6 cellular contexts compared by ENCODE assay signal in the genomic region with DNA sequence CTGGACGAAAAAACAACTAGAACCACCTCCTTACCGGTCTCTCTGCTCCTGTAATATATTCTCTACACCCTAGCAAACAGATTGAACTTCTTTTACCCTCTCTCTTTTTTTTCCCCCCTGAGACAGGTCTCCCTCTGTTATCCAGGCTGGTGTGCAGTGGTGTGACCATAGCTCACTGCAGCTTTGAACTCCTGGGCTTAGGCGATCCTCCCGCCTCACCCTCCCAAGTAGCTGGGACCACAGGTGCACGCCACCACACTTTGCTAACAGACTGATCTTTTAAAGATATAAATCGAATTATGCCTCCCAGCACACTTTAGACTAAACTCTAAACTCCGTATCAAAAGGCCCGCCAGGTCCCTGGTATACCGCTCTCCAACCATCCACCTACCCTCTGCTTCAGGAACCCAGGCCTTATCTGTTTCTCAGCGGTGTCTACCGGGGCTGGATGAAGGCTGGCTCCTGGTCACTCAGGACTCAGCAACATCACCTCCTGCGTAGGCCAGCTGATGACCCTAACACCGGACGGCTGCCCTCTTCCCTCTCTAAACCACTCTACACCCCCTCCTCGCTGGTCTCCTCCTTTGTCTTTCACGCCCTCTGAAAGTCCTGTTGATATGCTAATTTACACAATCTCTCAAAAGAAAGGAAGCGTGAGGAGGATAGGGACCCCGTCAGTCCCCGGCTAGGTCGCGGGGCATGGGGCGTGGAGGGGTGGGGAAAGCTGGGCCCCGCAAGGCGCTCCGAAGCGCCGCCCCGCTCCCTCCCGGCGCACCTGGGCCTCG. TPM values are rescaled to one million over a fixed set of nuclear protein-coding genes. Genes with fewer than 3 reads are reported as not detected.
DNase-seq lines count a peak whose midpoint lies in the region; ATAC-seq and TF ChIP-seq lines count a peak whose summit lies in the region.

No MANE protein-coding gene starts in this region.

- H3K27me3 ChIP-seq in left lung = no peaks in the 10 kb centered on the region

- peaks cover 7 to 35% of the 10 kb centered on the region in 2 donors for H3K4me1 ChIP-seq in left lung

- DNase-seq in activated B cell treated with CpG ODN at 0.5 μM for 24 hours (no peak), left lung (no peak), NCI-H226 (no peak), kidney glomerular epithelial cell (lab: John Stamatoyannopoulos, UW) (no peak)
- no peak for DNase-seq in stimulated activated CD4-positive, alpha-beta T cell treated with anti-CD3 and anti-CD28 coated beads, Interleukin-15, amount 100 ng/mL, for 24 hours

- no peaks in the 10 kb centered on the region for H3K9me3 ChIP-seq in left lung

- peak overlapping the region; percentile 95 for H3K4me3 Mint-ChIP-seq in activated B cell treated with CpG ODN at 0.5 μM for 24 hours

- TF ChIP-seq CTCF in activated B cell treated with CpG ODN at 0.5 μM for 24 hours (IDR thresholded peaks at IDR 0.05) = no peak
- no peak for TF ChIP-seq CTCF in left lung (IDR thresholded peaks at IDR 0.05)

- H3K36me3 Mint-ChIP-seq in activated B cell treated with CpG ODN at 0.5 μM for 24 hours (ENCODE audit: low read depth) = peaks cover 50% of the 10 kb centered on the region

- intact Hi-C loops in activated B cell treated with CpG ODN at 0.5 μM for 24 hours (cut with micrococcal nuclease) (loop anchor here (1.0 to 5.0 kb wide), 4 partner anchors 14 to 154 kb away; a partner anchor contains a TSS), left lung (cut with DNase I) (no loop called here)

- peak overlapping the region; percentile 83 to 92 for H3K27ac ChIP-seq in left lung

- peak overlapping the region; percentile 98 for H3K27ac Mint-ChIP-seq in activated B cell treated with CpG ODN at 0.5 μM for 24 hours

- peak; percentile 5 for ATAC-seq in GM21723 (IDR thresholded peaks at IDR 0.05; ENCODE audit: unreplicated experiment)
- no peak for ATAC-seq in activated B cell treated with CpG ODN at 0.5 μM for 24 hours (ENCODE audit: low read depth)
- ATAC-seq in left lung = peak; percentile 22

- H3K36me3 ChIP-seq in left lung = peaks cover 0 to 46% of the 10 kb centered on the region in 2 donors

- peak overlapping the region; percentile 71 to 76 for H3K4me3 ChIP-seq in left lung

- H3K4me1 Mint-ChIP-seq in activated B cell treated with CpG ODN at 0.5 μM for 24 hours = peaks cover 33% of the 10 kb centered on the region

- no peaks in the 10 kb centered on the region for H3K9me3 Mint-ChIP-seq in activated B cell treated with CpG ODN at 0.5 μM for 24 hours

- POLR2A ChIA-PET in activated B cell treated with CpG ODN at 0.5 μM for 24 hours (lab: Charles Lee) = interaction anchor here (0.6 to 3.0 kb wide), 9 partner anchors 8 to 205 kb away, joined by 3 to 92 read pairs (median 8); a partner anchor contains a TSS

- CTCF ChIA-PET in activated B cell treated with CpG ODN at 0.5 μM for 24 hours (lab: Charles Lee) = interaction anchor here (0.9 to 2.0 kb wide), 2 partner anchors 15 to 31 kb away, joined by 4 read pairs; no protein-coding TSS in a partner anchor

- no peaks in the 10 kb centered on the region for H3K27me3 Mint-ChIP-seq in activated B cell treated with CpG ODN at 0.5 μM for 24 hours

RNA-seq across cellular contexts. Expression of a gene that starts 0.7 kb away (rescaled TPM):
- total RNA-seq in activated B cell treated with CpG ODN at 0.5 μM for 24 hours (35.7 and 43.0 TPM in 2 replicates), left lung (10 to 100 TPM; 30.1 to 31.8 TPM)

RNA-seq across cellular contexts. Expression of a gene that starts 14.4 kb away (rescaled TPM):
- total RNA-seq in activated B cell treated with CpG ODN at 0.5 μM for 24 hours = 24.0 and 24.3 TPM in 2 replicates
- 10 to 100 TPM; 21.9 to 24.9 TPM for total RNA-seq in left lung

RNA-seq across cellular contexts. Expression of a gene that starts 15.3 kb away (rescaled TPM):
- total RNA-seq in activated B cell treated with CpG ODN at 0.5 μM for 24 hours (29.7 and 32.7 TPM in 2 replicates), left lung (10 to 100 TPM; 18.4 to 27.7 TPM)

RNA-seq across cellular contexts. Expression of a gene that starts 32.2 kb away (rescaled TPM):
- total RNA-seq in activated B cell treated with CpG ODN at 0.5 μM for 24 hours (54.4 and 65.3 TPM in 2 replicates), left lung (10 to 100 TPM; 41.7 to 72.9 TPM)

RNA-seq across cellular contexts. Expression of a gene that starts 32.9 kb away (rescaled TPM):
- total RNA-seq in activated B cell treated with CpG ODN at 0.5 μM for 24 hours = 3.9 and 4.1 TPM in 2 replicates
- total RNA-seq in left lung = 10 to 100 TPM in 1 of 2 donors, 1 to 10 TPM in 1; 6.5 to 11.8 TPM
